ENCODE assay signal across 28 cellular contexts in genomic region chr15:85397926-85398325, GRCh38.
"Had no signal": no experiment of that assay in that cellular context is flagged by ENCODE, and none has a peak within 500 bp of the region (broad histone marks: within the 10 kb centered on the region; RNA-seq: fewer than 3 reads in every experiment).

No MANE protein-coding gene starts in this region.

- H3K4me3 ChIP-seq: esophagus squamous epithelium, pancreas, psoas muscle, smooth muscle cell, upper lobe of right lung had no signal

- ATAC-seq: activated CD4-positive, alpha-beta T cell treated with anti-CD3 and anti-CD28 coated beads for 36 hours; activated T-cell treated with anti-CD3 and anti-CD28 coated beads, Interleukin-2, amount 50 U/mL, for 72 hours; naive thymus-derived CD8-positive, alpha-beta T cell; pancreas; psoas muscle; stimulated activated memory B cell treated with anti-CD40 and anti-IgM and Interleukin-4, amounts not matched to agents 10 μg/mL and 1 μg/mL and 100 μg/mL, for 72 hours; stimulated activated naive CD8-positive, alpha-beta T cell treated with anti-CD3 and anti-CD28 coated beads, Interleukin-15, amount 100 ng/mL, for 72 hours; upper lobe of right lung had no signal

- H3K4me2 ChIP-seq: smooth muscle cell had no signal

- H3K27me3 ChIP-seq: esophagus squamous epithelium, pancreas, upper lobe of right lung had no signal

- H3K36me3 ChIP-seq: esophagus squamous epithelium, pancreas, upper lobe of right lung had no signal

- DNase-seq: activated CD4-positive, alpha-beta T cell treated with anti-CD3 and anti-CD28 coated beads for 36 hours; activated CD4-positive, CD25-positive, alpha-beta regulatory T cell; activated effector memory CD4-positive, alpha-beta T cell treated with Interleukin-2 at 50 U/mL for 16 hours; activated naive CD4-positive, alpha-beta T cell treated with anti-CD3 and anti-CD28 coated beads for 36 hours; activated naive CD8-positive, alpha-beta T cell treated with anti-CD3 and anti-CD28 coated beads for 36 hours; activated T-cell treated with anti-CD3 and anti-CD28 coated beads for 4 hours; activated T-cell treated with anti-CD3 and anti-CD28 coated beads, Interleukin-2, amount 50 U/mL, for 72 hours; caudate nucleus; cortex of kidney; endodermal cell; esophagus squamous epithelium; foreskin melanocyte; naive thymus-derived CD8-positive, alpha-beta T cell; nucleus accumbens; pancreas; psoas muscle; stimulated activated CD4-positive, alpha-beta T cell treated with anti-CD3 and anti-CD28 coated beads, Interleukin-1b, Interleukin-23, amount 100 ng/mL, for 48 hours; stimulated activated CD4-positive, alpha-beta T cell treated with anti-CD3 and anti-CD28 coated beads, Interleukin-4, amount 100 ng/mL, for 4 hours; stimulated activated CD8-positive, alpha-beta memory T cell treated with anti-CD3 and anti-CD28 coated beads, Interleukin-4, amount 100 ng/mL, for 48 hours; stimulated activated naive CD8-positive, alpha-beta T cell treated with anti-CD3 and anti-CD28 coated beads, Interleukin-15, amount 100 ng/mL, for 72 hours; substantia nigra; T-helper 1 cell; upper lobe of right lung had no signal

- FAIRE-seq: islet of Langerhans, pancreas had no signal

- H3K27me3 Mint-ChIP-seq: activated CD4-positive, alpha-beta T cell treated with anti-CD3 and anti-CD28 coated beads for 36 hours; activated naive CD8-positive, alpha-beta T cell treated with anti-CD3 and anti-CD28 coated beads for 36 hours; naive thymus-derived CD8-positive, alpha-beta T cell; stimulated activated memory B cell treated with anti-CD40 and anti-IgM and Interleukin-4, amounts not matched to agents 10 μg/mL and 1 μg/mL and 100 μg/mL, for 72 hours; stimulated activated naive CD8-positive, alpha-beta T cell treated with anti-CD3 and anti-CD28 coated beads, Interleukin-15, amount 100 ng/mL, for 72 hours had no signal

- H3K9me3 Mint-ChIP-seq: activated naive CD4-positive, alpha-beta T cell treated with anti-CD3 and anti-CD28 coated beads for 36 hours; activated T-cell treated with anti-CD3 and anti-CD28 coated beads, Interleukin-2, amount 50 U/mL, for 72 hours; endodermal cell; naive thymus-derived CD8-positive, alpha-beta T cell; neural crest cell; stimulated activated memory B cell treated with anti-CD40 and anti-IgM and Interleukin-4, amounts not matched to agents 10 μg/mL and 1 μg/mL and 100 μg/mL, for 72 hours; stimulated activated naive CD8-positive, alpha-beta T cell treated with anti-CD3 and anti-CD28 coated beads, Interleukin-15, amount 100 ng/mL, for 72 hours; T-helper 2 cell treated with Interferon-gamma antibody and Interleukin-4, amounts not matched to agents 5 μg/mL and 100 μg/mL, for 36 hours had no signal

- H3K36me3 Mint-ChIP-seq: stimulated activated memory B cell treated with anti-CD40 and anti-IgM and Interleukin-4, amounts not matched to agents 10 μg/mL and 1 μg/mL and 100 μg/mL, for 72 hours had no signal

- H3K27ac ChIP-seq: esophagus squamous epithelium, pancreas, psoas muscle, upper lobe of right lung had no signal

- H3K9me3 ChIP-seq: esophagus squamous epithelium, pancreas, psoas muscle, upper lobe of right lung had no signal

- H3K4me3 Mint-ChIP-seq: activated CD4-positive, alpha-beta T cell treated with anti-CD3 and anti-CD28 coated beads for 36 hours; activated naive CD4-positive, alpha-beta T cell treated with anti-CD3 and anti-CD28 coated beads for 36 hours; activated naive CD8-positive, alpha-beta T cell treated with anti-CD3 and anti-CD28 coated beads for 36 hours; activated T-cell treated with anti-CD3 and anti-CD28 coated beads, Interleukin-2, amount 50 U/mL, for 72 hours; endodermal cell; naive thymus-derived CD8-positive, alpha-beta T cell; neural crest cell; stimulated activated memory B cell treated with anti-CD40 and anti-IgM and Interleukin-4, amounts not matched to agents 10 μg/mL and 1 μg/mL and 100 μg/mL, for 72 hours; stimulated activated naive CD8-positive, alpha-beta T cell treated with anti-CD3 and anti-CD28 coated beads, Interleukin-15, amount 100 ng/mL, for 72 hours; T-helper 2 cell treated with Interferon-gamma antibody and Interleukin-4, amounts not matched to agents 5 μg/mL and 100 μg/mL, for 36 hours had no signal

- H3K27ac Mint-ChIP-seq: activated CD4-positive, alpha-beta T cell treated with anti-CD3 and anti-CD28 coated beads for 36 hours; activated naive CD4-positive, alpha-beta T cell treated with anti-CD3 and anti-CD28 coated beads for 36 hours; activated naive CD8-positive, alpha-beta T cell treated with anti-CD3 and anti-CD28 coated beads for 36 hours; activated T-cell treated with anti-CD3 and anti-CD28 coated beads, Interleukin-2, amount 50 U/mL, for 72 hours; endodermal cell; stimulated activated memory B cell treated with anti-CD40 and anti-IgM and Interleukin-4, amounts not matched to agents 10 μg/mL and 1 μg/mL and 100 μg/mL, for 72 hours; stimulated activated naive CD8-positive, alpha-beta T cell treated with anti-CD3 and anti-CD28 coated beads, Interleukin-15, amount 100 ng/mL, for 72 hours; T-helper 2 cell treated with Interferon-gamma antibody and Interleukin-4, amounts not matched to agents 5 μg/mL and 100 μg/mL, for 36 hours had no signal
